Comparison of ENCODE assay signal across 14 cellular contexts in genomic region chr5:106601605-106602004, GRCh38.
A peak's percentile ranks its signal among the peaks of the same experiment; 100 is the strongest.
DNase-seq lines count a peak whose midpoint lies in the region; ATAC-seq and TF ChIP-seq lines count a peak whose summit lies in the region.
"Had no signal": no experiment of that assay in that cellular context is flagged by ENCODE, and none has a peak within 500 bp of the region (broad histone marks: within the 10 kb centered on the region; RNA-seq: fewer than 3 reads in every experiment).

No MANE protein-coding gene starts in this region.

- ATAC-seq in SK-N-SH treated with all-trans-retinoic acid at 6 μM for 48 hours (no peak), HG03025 (IDR thresholded peaks at IDR 0.05; ENCODE audit: low FRiP score, unreplicated experiment) (peak; percentile 94)

- no peak overlapping the region for H2BK12ac ChIP-seq in trophoblast cell (ENCODE audit: low read length)

- 0 out of 2 replicates have a peak overlapping the region, but pooled peaks have one; percentile 37 for H2AFZ ChIP-seq in SK-N-SH (ENCODE audit: low read depth)
- no peak overlapping the region for H2AFZ ChIP-seq in OCI-LY1 (ENCODE audit: low read length)
- H2AFZ ChIP-seq in trophoblast cell (ENCODE audit: insufficient read depth, low read length, poor library complexity): no peak overlapping the region

- no peaks in the 10 kb centered on the region for H3K9me3 ChIP-seq in SK-N-SH
- no peaks in the 10 kb centered on the region for H3K9me3 ChIP-seq in OCI-LY1 (ENCODE audit: low read length)
- H3K9me3 ChIP-seq in trophoblast cell (ENCODE audit: insufficient read depth, low read depth, low read length): no peaks in the 10 kb centered on the region
- H3K9me3 ChIP-seq in stomach: no peaks in the 10 kb centered on the region

- H3K9me2 ChIP-seq in SK-N-SH (peaks cover 3% of the 10 kb centered on the region; the same call in 1 of the 2 replicates), OCI-LY1 (ENCODE audit: low read depth, low read length) (no peaks in the 10 kb centered on the region)

- no peak overlapping the region for H3K27ac ChIP-seq in SK-N-SH (ENCODE audit: low read depth in 2 of 2, low read length in 1 of 2)
- peak overlapping the region; percentile 46 for H3K27ac ChIP-seq in OCI-LY1 (ENCODE audit: low read depth, low read length, poor library complexity, severe bottlenecking)
- H3K27ac ChIP-seq in trophoblast cell (ENCODE audit: low read depth, low read length): no peak overlapping the region
- no peak overlapping the region for H3K27ac ChIP-seq in dorsolateral prefrontal cortex
- no peak overlapping the region for H3K27ac ChIP-seq in stomach
- H3K27ac ChIP-seq: coronary artery had no signal

- 92% methylated on average over 6 of the region's 6 CpGs for WGBS in SK-N-SH (ENCODE audit: low lambda C conversion rate)
- WGBS in trophoblast cell (ENCODE audit: extremely low coverage, insufficient coverage, insufficient read length): no CpG with 5 or more reads among the region's 6 CpGs
- 42 to 61% (median 54%) methylated on average over 6 of the region's 6 CpGs for WGBS in stomach, 5 donors

- no peak overlapping the region for H2BK5ac ChIP-seq in trophoblast cell (ENCODE audit: low read depth, low read length, poor library complexity)

- TF ChIP-seq CTCF in SK-N-SH (IDR thresholded peaks at IDR 0.05) (no peak), OCI-LY1 (IDR thresholded peaks at IDR 0.05; ENCODE audit: low read length) (no peak), dorsolateral prefrontal cortex (IDR thresholded peaks at IDR 0.05 in 54 of 56, conservative IDR thresholded peaks at IDR 0.05 in 2 of 56; ENCODE audit: low read depth in 1 of 56, partially characterized antibody in 56 of 56) (no peak), stomach (IDR thresholded peaks at IDR 0.05) (no peak)

- H3K79me2 ChIP-seq in SK-N-SH (ENCODE audit: insufficient read depth): no peaks in the 10 kb centered on the region
- no peaks in the 10 kb centered on the region for H3K79me2 ChIP-seq in OCI-LY1 (ENCODE audit: insufficient read depth, low read length)
- H3K79me2 ChIP-seq in trophoblast cell (ENCODE audit: control insufficient read depth, insufficient read depth, low read length, poor library complexity): no peaks in the 10 kb centered on the region

- H3K4ac ChIP-seq in trophoblast cell (ENCODE audit: low read depth, low read length): no peak overlapping the region

- TF ChIP-seq POLR2A in stomach (IDR thresholded peaks at IDR 0.05): no peak

- no peak overlapping the region for H2BK120ac ChIP-seq in trophoblast cell (ENCODE audit: insufficient read depth, low read length, poor library complexity)

- no peak for TF ChIP-seq RAD21 in SK-N-SH (IDR thresholded peaks at IDR 0.05; ENCODE audit: low read length)

- H3F3A ChIP-seq in SK-N-SH (replicated peaks; ENCODE audit: insufficient read depth) (no peaks in the 10 kb centered on the region), OCI-LY1 (ENCODE audit: insufficient read depth, low read length) (no peaks in the 10 kb centered on the region)

- H3K23ac ChIP-seq in trophoblast cell (ENCODE audit: low read length): no peak overlapping the region

- H3K9ac ChIP-seq in SK-N-SH (no peak overlapping the region), OCI-LY1 (ENCODE audit: low read length) (no peak overlapping the region), trophoblast cell (ENCODE audit: low read length) (no peak overlapping the region)

- POLR2A ChIA-PET in SK-N-SH (lab: Yijun Ruan, JAX): no interaction called here

- H3K36me3 ChIP-seq in SK-N-SH (replicated peaks in 1 of 2; ENCODE audit: control insufficient read depth in 1 of 2, insufficient read depth in 2 of 2, low read length in 1 of 2): no peaks in the 10 kb centered on the region
- H3K36me3 ChIP-seq in OCI-LY1 (ENCODE audit: insufficient read depth, low read length): no peaks in the 10 kb centered on the region
- no peaks in the 10 kb centered on the region for H3K36me3 ChIP-seq in trophoblast cell (ENCODE audit: control insufficient read depth in 1 of 2, insufficient read depth in 2 of 2, low read length in 2 of 2)
- H3K36me3 ChIP-seq in stomach: no peaks in the 10 kb centered on the region

- no peaks in the 10 kb centered on the region for H4K20me1 ChIP-seq in SK-N-SH (ENCODE audit: insufficient read depth)
- H4K20me1 ChIP-seq in OCI-LY1 (ENCODE audit: insufficient read depth, low read length): no peaks in the 10 kb centered on the region

- TF ChIP-seq EP300 in SK-N-SH (IDR thresholded peaks at IDR 0.05; ENCODE audit: borderline replicate concordance in 1 of 2, low read depth in 1 of 2, low read length in 1 of 2): no peak
- no peak for TF ChIP-seq EP300 in stomach (IDR thresholded peaks at IDR 0.05)

- no peak overlapping the region for H4K91ac ChIP-seq in trophoblast cell (ENCODE audit: low read depth, low read length)

- no peak overlapping the region for H3K4me3 ChIP-seq in SK-N-SH (ENCODE audit: low read depth in 2 of 2, low read length in 1 of 2)
- H3K4me3 ChIP-seq in OCI-LY1 (ENCODE audit: low read depth, low read length, poor library complexity, severe bottlenecking): no peak overlapping the region
- no peak overlapping the region for H3K4me3 ChIP-seq in trophoblast cell (ENCODE audit: low read depth, low read length)
- H3K4me3 ChIP-seq in dorsolateral prefrontal cortex: no peak overlapping the region
- no peak overlapping the region for H3K4me3 ChIP-seq in stomach
- H3K4me3 ChIP-seq: coronary artery had no signal

- no peaks in the 10 kb centered on the region for H3K79me1 ChIP-seq in trophoblast cell (ENCODE audit: low read length)

- CTCF ChIA-PET in SK-N-SH (lab: Yijun Ruan, JAX): no interaction called here

- H3K4me1 ChIP-seq in SK-N-SH (ENCODE audit: control insufficient read depth in 1 of 2, insufficient read depth in 2 of 2, low read depth in 1 of 2, low read length in 1 of 2): no peaks in the 10 kb centered on the region
- H3K4me1 ChIP-seq in OCI-LY1 (ENCODE audit: insufficient read depth, low read length, severe bottlenecking): no peaks in the 10 kb centered on the region
- H3K4me1 ChIP-seq in trophoblast cell (ENCODE audit: control insufficient read depth in 1 of 2, insufficient read depth in 2 of 2, low read length in 2 of 2): no peaks in the 10 kb centered on the region
- no peaks in the 10 kb centered on the region for H3K4me1 ChIP-seq in stomach

- intact Hi-C loops in dorsolateral prefrontal cortex (cut with DNase I) (no loop called here), stomach (cut with DNase I; ENCODE audit: low total_unique reads) (no loop called here)

- no peaks in the 10 kb centered on the region for H3K27me3 ChIP-seq in SK-N-SH (ENCODE audit: insufficient read depth)
- H3K27me3 ChIP-seq in OCI-LY1 (ENCODE audit: insufficient read depth, low read length): no peaks in the 10 kb centered on the region
- H3K27me3 ChIP-seq in trophoblast cell (ENCODE audit: insufficient read depth, low read length): no peaks in the 10 kb centered on the region
- no peaks in the 10 kb centered on the region for H3K27me3 ChIP-seq in dorsolateral prefrontal cortex
- no peaks in the 10 kb centered on the region for H3K27me3 ChIP-seq in stomach

- no peak overlapping the region for H3K18ac ChIP-seq in trophoblast cell (ENCODE audit: low read length)

- no peak overlapping the region for H4K12ac ChIP-seq in trophoblast cell (ENCODE audit: low read depth, low read length)

- no peak overlapping the region for H4K8ac ChIP-seq in trophoblast cell (ENCODE audit: low read depth, low read length)

- no peak overlapping the region for H3K14ac ChIP-seq in trophoblast cell (ENCODE audit: low read length)

- no peak overlapping the region for H2AK5ac ChIP-seq in trophoblast cell (ENCODE audit: low read length)

- H3K4me2 ChIP-seq in SK-N-SH (no peak overlapping the region), OCI-LY1 (ENCODE audit: low read length) (no peak overlapping the region), trophoblast cell (ENCODE audit: low read length) (no peak overlapping the region)

- no peak for DNase-seq in SK-N-SH
- peak; percentile 44 to 79 for DNase-seq in trophoblast cell
- DNase-seq in effector CD4-positive, alpha-beta T cell: no peak
- DNase-seq in dorsolateral prefrontal cortex: no peak
- DNase-seq in stomach: no peak
- DNase-seq: CD8-positive, alpha-beta memory T cell; H7; KG1; NCI-H2029; SW 1271 had no signal

TF ChIP-seq in SK-N-SH, 30 proteins besides CTCF, POLR2A, EP300 and RAD21 (continues in another document):
- TF ChIP-seq GATA2 (CRISPR knock-in tag; IDR thresholded peaks at IDR 0.05) (no peak), CHD2 (IDR thresholded peaks at IDR 0.05; ENCODE audit: low read length, partially characterized antibody) (no peak), USF2 (IDR thresholded peaks at IDR 0.05; ENCODE audit: borderline replicate concordance, low read depth, low read length) (no peak), NFIC (IDR thresholded peaks at IDR 0.05; ENCODE audit: borderline replicate concordance) (no peak), SIN3A (IDR thresholded peaks at IDR 0.05; ENCODE audit: borderline replicate concordance, low read depth, low read length) (no peak), YY1 (IDR thresholded peaks at IDR 0.05; ENCODE audit: low read depth) (no peak), TEAD4 (IDR thresholded peaks at IDR 0.05; ENCODE audit: borderline replicate concordance, insufficient read depth) (no peak)

TF ChIP-seq in SK-N-SH treated with all-trans-retinoic acid at 6 μM for 48 hours, 23 proteins besides CTCF, POLR2A, EP300 and RAD21 (continues in another document):
- TF ChIP-seq POU6F1 (CRISPR knock-in tag; IDR thresholded peaks at IDR 0.05; ENCODE audit: borderline replicate concordance, low read depth) (no peak), ESRRG (CRISPR knock-in tag; IDR thresholded peaks at IDR 0.05) (no peak)

Comparison
In these comparisons a context has a peak if more than half of its experiments do, and no peak if none do; other contexts are left out.
1. DNase-seq: peak in trophoblast cell (2 of 2); none in SK-N-SH (single experiment), effector CD4-positive, alpha-beta T cell (single experiment), dorsolateral prefrontal cortex (0 of 10) and stomach (single experiment).